Comparison of ENCODE assay signal across 36 cellular contexts in the genomic region with DNA sequence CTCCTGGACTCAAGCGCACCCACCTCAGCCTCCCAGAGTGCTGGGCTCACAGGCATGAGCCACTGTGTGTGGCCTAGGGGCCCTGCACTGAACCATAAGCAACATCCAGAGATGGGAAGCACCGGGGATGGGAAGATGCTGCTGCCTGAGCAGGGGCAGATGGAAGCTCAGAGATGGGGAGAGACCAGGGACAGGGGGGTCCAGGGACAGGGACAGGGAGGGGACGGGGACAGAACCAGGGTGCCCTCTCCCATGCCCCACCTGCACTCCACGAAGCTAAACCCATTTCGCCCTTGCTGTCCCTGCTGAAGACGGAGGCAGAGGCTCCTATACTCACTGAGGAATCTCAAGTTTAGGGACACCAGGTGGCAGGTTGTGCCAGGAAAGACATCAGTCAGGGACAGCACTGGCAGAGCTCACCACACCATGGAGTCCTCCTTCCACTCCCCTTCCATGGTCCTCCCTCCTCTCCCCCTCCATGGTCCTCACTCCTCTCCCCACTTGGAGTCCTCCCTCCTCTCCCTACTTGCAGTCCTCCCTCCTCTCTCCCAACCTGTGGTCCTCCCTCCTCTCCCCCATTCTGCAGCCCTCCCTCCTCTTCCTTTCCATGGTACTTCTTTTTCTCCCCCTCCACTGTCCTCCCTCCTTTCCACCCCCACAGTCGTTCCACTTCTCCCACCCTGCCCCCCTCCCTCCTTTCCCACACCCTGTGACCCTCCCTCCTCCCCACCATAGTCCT. TPM values are rescaled to one million over a fixed set of nuclear protein-coding genes. Genes with fewer than 3 reads are reported as not detected.
"Had no signal": no experiment of that assay in that cellular context is flagged by ENCODE, and none has a peak within 500 bp of the region (broad histone marks: within the 10 kb centered on the region; RNA-seq: fewer than 3 reads in every experiment).

No MANE protein-coding gene starts in this region.

- DNase-seq: activated CD4-positive, alpha-beta memory T cell treated with anti-CD3 and anti-CD28 coated beads, Interleukin-2, amount 10 ng/mL, durations not matched to agents 7 days and 5 days; activated CD4-positive, alpha-beta T cell treated with anti-CD3 and anti-CD28 coated beads for 4 hours; activated CD8-positive, alpha-beta memory T cell treated with anti-CD3 and anti-CD28 coated beads for 24 hours; activated CD8-positive, alpha-beta memory T cell treated with anti-CD3 and anti-CD28 coated beads, Interleukin-2, amount 10 ng/mL, durations not matched to agents 7 days and 5 days; activated CD8-positive, alpha-beta memory T cell treated with anti-CD3 and anti-CD28 coated beads, Interleukin-2, amount 50 U/mL, for 48 hours; activated effector memory CD4-positive, alpha-beta T cell treated with anti-CD3 and anti-CD28 coated beads, Interleukin-2, amount 50 U/mL, for 16 hours; activated naive CD4-positive, alpha-beta T cell; activated naive CD4-positive, alpha-beta T cell treated with anti-CD3 and anti-CD28 coated beads, Interleukin-2, amount 50 U/mL, for 16 hours; activated naive CD8-positive, alpha-beta T cell treated with anti-CD3 and anti-CD28 coated beads for 36 hours; activated T-cell treated with anti-CD3 and anti-CD28 coated beads, Interleukin-2, amount 50 U/mL, for 48 hours; amniotic stem cell; aorta; brain microvascular endothelial cell; central memory CD4-positive, alpha-beta T cell; Karpas-422; KBM-7; NCI-H1105; NCI-H1417 treated with DMSO at 0.1 percent for 48 hours; NCI-H187 treated with DMSO at 0.1 percent for 48 hours; NCI-H2081; NCI-H2171 treated with DMSO at 0.1 percent for 48 hours; NCI-H2227 treated with DMSO at 0.1 percent for 48 hours; NCI-H446; NCI-H510A treated with DMSO at 0.1 percent for 48 hours; NCI-H69; NCI-H82; SHP77 treated with DMSO at 0.1 percent for 48 hours; SK-N-SH had no signal

- H3K4me1 Mint-ChIP-seq: activated CD4-positive, alpha-beta memory T cell treated with anti-CD3 and anti-CD28 coated beads, Interleukin-2, amount 10 ng/mL, durations not matched to agents 7 days and 5 days; activated CD8-positive, alpha-beta memory T cell treated with anti-CD3 and anti-CD28 coated beads, Interleukin-2, amount 10 ng/mL, durations not matched to agents 7 days and 5 days; activated naive CD8-positive, alpha-beta T cell treated with anti-CD3 and anti-CD28 coated beads for 36 hours; WTC11 had no signal

- H3K4me3 Mint-ChIP-seq: activated CD4-positive, alpha-beta memory T cell treated with anti-CD3 and anti-CD28 coated beads, Interleukin-2, amount 10 ng/mL, durations not matched to agents 7 days and 5 days; activated CD8-positive, alpha-beta memory T cell treated with anti-CD3 and anti-CD28 coated beads, Interleukin-2, amount 10 ng/mL, durations not matched to agents 7 days and 5 days; activated naive CD8-positive, alpha-beta T cell treated with anti-CD3 and anti-CD28 coated beads for 36 hours; T-helper 1 cell treated with Interleukin-12 subunit alpha and Interleukin-12 subunit beta and Interleukin-4 antibody, amounts not matched to agents 30 μg/mL and 1 μg/mL, for 36 hours; T-helper 2 cell treated with Interferon-gamma antibody and Interleukin-4, amounts not matched to agents 5 μg/mL and 100 μg/mL, for 36 hours; WTC11 had no signal

- H3K36me3 Mint-ChIP-seq: activated CD8-positive, alpha-beta memory T cell treated with anti-CD3 and anti-CD28 coated beads, Interleukin-2, amount 10 ng/mL, durations not matched to agents 7 days and 5 days had no signal

- H3K27ac Mint-ChIP-seq: activated CD4-positive, alpha-beta memory T cell treated with anti-CD3 and anti-CD28 coated beads, Interleukin-2, amount 10 ng/mL, durations not matched to agents 7 days and 5 days; activated CD8-positive, alpha-beta memory T cell treated with anti-CD3 and anti-CD28 coated beads, Interleukin-2, amount 10 ng/mL, durations not matched to agents 7 days and 5 days; activated naive CD8-positive, alpha-beta T cell treated with anti-CD3 and anti-CD28 coated beads for 36 hours; T-helper 1 cell treated with Interleukin-12 subunit alpha and Interleukin-12 subunit beta and Interleukin-4 antibody, amounts not matched to agents 30 μg/mL and 1 μg/mL, for 36 hours; T-helper 2 cell treated with Interferon-gamma antibody and Interleukin-4, amounts not matched to agents 5 μg/mL and 100 μg/mL, for 36 hours; WTC11 had no signal

- ATAC-seq: activated CD4-positive, CD25-positive, alpha-beta regulatory T cell treated with anti-CD3 and anti-CD28 coated beads, Interleukin-2, amount 50 U/mL, for 24 hours; activated CD8-positive, alpha-beta memory T cell treated with anti-CD3 and anti-CD28 coated beads, Interleukin-2, amount 10 ng/mL, durations not matched to agents 7 days and 5 days; Panc1; WTC11 had no signal

RNA-seq across cellular contexts. Expression of a gene that starts 45.5 kb away (rescaled TPM):
- total RNA-seq: activated CD4-positive, alpha-beta memory T cell treated with anti-CD3 and anti-CD28 coated beads, Interleukin-2, amount 10 ng/mL, durations not matched to agents 7 days and 5 days; activated CD8-positive, alpha-beta memory T cell treated with anti-CD3 and anti-CD28 coated beads, Interleukin-2, amount 10 ng/mL, durations not matched to agents 7 days and 5 days; aorta; MCF 10A; RPMI7951; SJSA1; WTC11 had no signal

RNA-seq across cellular contexts. Expression of a gene that starts 53.8 kb away (rescaled TPM):
- total RNA-seq: activated CD4-positive, alpha-beta memory T cell treated with anti-CD3 and anti-CD28 coated beads, Interleukin-2, amount 10 ng/mL, durations not matched to agents 7 days and 5 days; activated CD8-positive, alpha-beta memory T cell treated with anti-CD3 and anti-CD28 coated beads, Interleukin-2, amount 10 ng/mL, durations not matched to agents 7 days and 5 days; MCF 10A had no signal
